In genomic region chr14:97710726-97711125, GRCh38 we compare ENCODE assay signal across 22 cellular contexts.
DNase-seq lines count a peak whose midpoint lies in the region; ATAC-seq lines count a peak whose summit lies in the region.
"Had no signal": no experiment of that assay in that cellular context is flagged by ENCODE, and none has a peak within 500 bp of the region (broad histone marks: within the 10 kb centered on the region; RNA-seq: fewer than 3 reads in every experiment).

No MANE protein-coding gene starts in this region.

- peaks cover 6% of the 10 kb centered on the region for H3K36me3 Mint-ChIP-seq in activated naive CD8-positive, alpha-beta T cell treated with anti-CD3 and anti-CD28 coated beads, Interleukin-2, amount 10 ng/mL, durations not matched to agents 7 days and 5 days
- no peaks in the 10 kb centered on the region for H3K36me3 Mint-ChIP-seq in activated naive CD8-positive, alpha-beta T cell treated with anti-CD3 and anti-CD28 coated beads, Interleukin-2, amount 50 U/mL, for 24 hours (ENCODE audit: low read depth)
- H3K36me3 Mint-ChIP-seq in central memory CD8-positive, alpha-beta T cell (ENCODE audit: insufficient read depth), result peaks cover 9% of the 10 kb centered on the region
- no peaks in the 10 kb centered on the region for H3K36me3 Mint-ChIP-seq in naive thymus-derived CD8-positive, alpha-beta T cell

- no peak for DNase-seq in activated naive CD8-positive, alpha-beta T cell treated with anti-CD3 and anti-CD28 coated beads, Interleukin-2, amount 10 ng/mL, durations not matched to agents 7 days and 5 days
- DNase-seq in activated naive CD8-positive, alpha-beta T cell treated with anti-CD3 and anti-CD28 coated beads, Interleukin-2, amount 50 U/mL, for 24 hours, result no peak
- DNase-seq in central memory CD8-positive, alpha-beta T cell (ENCODE audit: low spot score in 2 of 2), result no peak
- DNase-seq in naive thymus-derived CD8-positive, alpha-beta T cell, result no peak
- DNase-seq: DMS79 treated with DMSO at 0.1 percent for 48 hours, IMR-90, Karpas-422, MG63, NCI-H1048, NCI-H1436, NCI-H1930, NCI-H2171, NCI-H69, Peyer's patch, SHP77 had no signal

- H3K4me1 Mint-ChIP-seq in activated naive CD8-positive, alpha-beta T cell treated with anti-CD3 and anti-CD28 coated beads, Interleukin-2, amount 10 ng/mL, durations not matched to agents 7 days and 5 days, result peaks cover 60% of the 10 kb centered on the region
- peaks cover 76% of the 10 kb centered on the region for H3K4me1 Mint-ChIP-seq in activated naive CD8-positive, alpha-beta T cell treated with anti-CD3 and anti-CD28 coated beads, Interleukin-2, amount 50 U/mL, for 24 hours
- peaks cover 78% of the 10 kb centered on the region for H3K4me1 Mint-ChIP-seq in central memory CD8-positive, alpha-beta T cell
- H3K4me1 Mint-ChIP-seq in naive thymus-derived CD8-positive, alpha-beta T cell, result peaks cover 45 to 69% (median 67%) of the 10 kb centered on the region in 4 donors

- no peaks in the 10 kb centered on the region for H3K9me3 Mint-ChIP-seq in activated naive CD8-positive, alpha-beta T cell treated with anti-CD3 and anti-CD28 coated beads, Interleukin-2, amount 10 ng/mL, durations not matched to agents 7 days and 5 days
- H3K9me3 Mint-ChIP-seq in activated naive CD8-positive, alpha-beta T cell treated with anti-CD3 and anti-CD28 coated beads, Interleukin-2, amount 50 U/mL, for 24 hours, result no peaks in the 10 kb centered on the region
- no peaks in the 10 kb centered on the region for H3K9me3 Mint-ChIP-seq in central memory CD8-positive, alpha-beta T cell
- no peaks in the 10 kb centered on the region for H3K9me3 Mint-ChIP-seq in naive thymus-derived CD8-positive, alpha-beta T cell

- no peak for ATAC-seq in activated naive CD8-positive, alpha-beta T cell treated with anti-CD3 and anti-CD28 coated beads, Interleukin-2, amount 10 ng/mL, durations not matched to agents 7 days and 5 days (ENCODE audit: low read depth)
- no peak for ATAC-seq in activated naive CD8-positive, alpha-beta T cell treated with anti-CD3 and anti-CD28 coated beads, Interleukin-2, amount 50 U/mL, for 24 hours
- ATAC-seq in central memory CD8-positive, alpha-beta T cell (replicated peaks; ENCODE audit: extremely low read depth, poor library complexity, severe bottlenecking), result no peak
- ATAC-seq in naive thymus-derived CD8-positive, alpha-beta T cell, result no peak
- ATAC-seq in HG02588 (IDR thresholded peaks at IDR 0.05; ENCODE audit: unreplicated experiment) (no peak), HG02885 (IDR thresholded peaks at IDR 0.05; ENCODE audit: poor library complexity, unreplicated experiment) (no peak), HG03139 (IDR thresholded peaks at IDR 0.05; ENCODE audit: unreplicated experiment) (no peak)
- ATAC-seq: A549 had no signal

- POLR2A ChIA-PET in activated naive CD8-positive, alpha-beta T cell treated with anti-CD3 and anti-CD28 coated beads, Interleukin-2, amount 10 ng/mL, durations not matched to agents 7 days and 5 days (lab: Charles Lee), result no interaction called here
- POLR2A ChIA-PET in naive thymus-derived CD8-positive, alpha-beta T cell (lab: Charles Lee), result interaction anchor here (0.8 to 4.4 kb wide), 2 partner anchors 13 to 87 kb away, joined by 3 to 26 read pairs; no protein-coding TSS in a partner anchor

- H3K36me3 ChIP-seq in KOPT-K1 (ENCODE audit: insufficient read depth, low read length), result no peaks in the 10 kb centered on the region
- H3K36me3 ChIP-seq: MG63, Peyer's patch had no signal

- H3K27ac ChIP-seq in KOPT-K1 (ENCODE audit: low read depth, low read length, poor library complexity, severe bottlenecking), result peak overlapping the region; percentile 0
- H3K27ac ChIP-seq: A549, HL-60, Peyer's patch, SK-N-MC had no signal

- no peaks in the 10 kb centered on the region for H3K9me3 ChIP-seq in KOPT-K1 (ENCODE audit: insufficient read depth, low read length, poor library complexity, severe bottlenecking)
- H3K9me3 ChIP-seq: A549, MG63, Peyer's patch had no signal

- peak overlapping the region; percentile 24 for H3K27ac Mint-ChIP-seq in activated naive CD8-positive, alpha-beta T cell treated with anti-CD3 and anti-CD28 coated beads, Interleukin-2, amount 10 ng/mL, durations not matched to agents 7 days and 5 days
- H3K27ac Mint-ChIP-seq in activated naive CD8-positive, alpha-beta T cell treated with anti-CD3 and anti-CD28 coated beads, Interleukin-2, amount 50 U/mL, for 24 hours, result no peak overlapping the region
- peak overlapping the region; percentile 82 for H3K27ac Mint-ChIP-seq in central memory CD8-positive, alpha-beta T cell (ENCODE audit: low read depth)
- H3K27ac Mint-ChIP-seq in naive thymus-derived CD8-positive, alpha-beta T cell, result peak overlapping the region in 9 of 10 donors; percentile 8 to 88 (median 35)

- no peaks in the 10 kb centered on the region for H3K27me3 Mint-ChIP-seq in activated naive CD8-positive, alpha-beta T cell treated with anti-CD3 and anti-CD28 coated beads, Interleukin-2, amount 10 ng/mL, durations not matched to agents 7 days and 5 days
- no peaks in the 10 kb centered on the region for H3K27me3 Mint-ChIP-seq in activated naive CD8-positive, alpha-beta T cell treated with anti-CD3 and anti-CD28 coated beads, Interleukin-2, amount 50 U/mL, for 24 hours
- no peaks in the 10 kb centered on the region for H3K27me3 Mint-ChIP-seq in central memory CD8-positive, alpha-beta T cell
- no peaks in the 10 kb centered on the region for H3K27me3 Mint-ChIP-seq in naive thymus-derived CD8-positive, alpha-beta T cell

- peak overlapping the region; percentile 7 for H3K4me3 Mint-ChIP-seq in activated naive CD8-positive, alpha-beta T cell treated with anti-CD3 and anti-CD28 coated beads, Interleukin-2, amount 10 ng/mL, durations not matched to agents 7 days and 5 days
- H3K4me3 Mint-ChIP-seq in activated naive CD8-positive, alpha-beta T cell treated with anti-CD3 and anti-CD28 coated beads, Interleukin-2, amount 50 U/mL, for 24 hours, result no peak overlapping the region
- H3K4me3 Mint-ChIP-seq in central memory CD8-positive, alpha-beta T cell, result peak overlapping the region; percentile 44
- H3K4me3 Mint-ChIP-seq in naive thymus-derived CD8-positive, alpha-beta T cell, result peak overlapping the region in 6 of 10 donors; percentile 19 to 60 (median 41)
